ENCODE assay signal across 24 cellular contexts in genomic region chr22:39635719-39636118, GRCh38.
A peak's percentile ranks its signal among the peaks of the same experiment; 100 is the strongest.
DNase-seq lines count a peak whose midpoint lies in the region; ATAC-seq, FAIRE-seq and TF ChIP-seq lines count a peak whose summit lies in the region.
"Had no signal": no experiment of that assay in that cellular context is flagged by ENCODE, and none has a peak within 500 bp of the region (broad histone marks: within the 10 kb centered on the region; RNA-seq: fewer than 3 reads in every experiment).

No MANE protein-coding gene starts in this region.

- no peaks in the 10 kb centered on the region for H3K36me3 ChIP-seq in BLaER1 treated with 17β-estradiol and CSF1 and Interleukin-3, amounts not matched to agents 10 nM and 100 nM
- H3K36me3 ChIP-seq in GM23338 (ENCODE audit: insufficient read depth) (no peaks in the 10 kb centered on the region), keratinocyte (ENCODE audit: control insufficient read depth in 2 of 2, extremely low read depth in 1 of 2, insufficient read depth in 2 of 2, low read length in 2 of 2) (no peaks in the 10 kb centered on the region)
- H3K36me3 ChIP-seq: BE2C, MG63 had no signal

- H3K27me3 Mint-ChIP-seq in GM23338 (ENCODE audit: insufficient read depth, low read depth, poor library complexity) = peaks cover 11% of the 10 kb centered on the region
- H3K27me3 Mint-ChIP-seq in activated T-helper 17 cell treated with anti-CD3 and anti-CD28 coated beads, Interleukin-2, amount 50 U/mL, for 72 hours = no peaks in the 10 kb centered on the region

- no peak for FAIRE-seq in keratinocyte (lab: Jason Lieb, UNC)
- FAIRE-seq: G401.6, GM12878, GM18507 had no signal

- in situ Hi-C loops in KBM-7 (cut with MboI; ENCODE audit: low pct_unique_long_range_greater_than_20kb, low sequenced_read_pairs) = no loop called here

- H3K4me1 Mint-ChIP-seq in GM23338 = peaks cover 21% of the 10 kb centered on the region
- H3K4me1 Mint-ChIP-seq in activated T-helper 17 cell treated with anti-CD3 and anti-CD28 coated beads, Interleukin-2, amount 50 U/mL, for 72 hours = peaks cover 14% of the 10 kb centered on the region

- no peak overlapping the region for H3K9ac ChIP-seq in BLaER1 treated with 17β-estradiol and CSF1 and Interleukin-3, amounts not matched to agents 10 nM and 100 nM
- H3K9ac ChIP-seq in keratinocyte (ENCODE audit: control insufficient read depth, extremely low read depth, insufficient read depth, low read length) = no peak overlapping the region

- no peak overlapping the region for H2AFZ ChIP-seq in GM23338
- no peak overlapping the region for H2AFZ ChIP-seq in keratinocyte (ENCODE audit: control insufficient read depth, low read length)

- no peak overlapping the region for H3K4me3 ChIP-seq in BLaER1 treated with 17β-estradiol and CSF1 and Interleukin-3, amounts not matched to agents 10 nM and 100 nM
- H3K4me3 ChIP-seq in GM23338 = no peak overlapping the region
- H3K4me3 ChIP-seq in keratinocyte (ENCODE audit: control insufficient read depth in 2 of 3, extremely low read depth in 1 of 3, insufficient read depth in 2 of 3, low read depth in 1 of 3, low read length in 3 of 3) = no peak overlapping the region
- H3K4me3 ChIP-seq: GM12878, MG63 had no signal

- H3F3A ChIP-seq in GM23338 (replicated peaks; ENCODE audit: low read depth) = no peaks in the 10 kb centered on the region

- no peak overlapping the region for H3K4me3 Mint-ChIP-seq in GM23338
- H3K4me3 Mint-ChIP-seq in activated T-helper 17 cell treated with anti-CD3 and anti-CD28 coated beads, Interleukin-2, amount 50 U/mL, for 72 hours = no peak overlapping the region
- H3K4me3 Mint-ChIP-seq: CD8-positive, alpha-beta memory T cell; HFFc6 had no signal

- ATAC-seq in GM23338 (peak; percentile 40), GM18498 (IDR thresholded peaks at IDR 0.05; ENCODE audit: unreplicated experiment) (no peak), GM21381 (IDR thresholded peaks at IDR 0.05; ENCODE audit: unreplicated experiment) (no peak)
- no peak for ATAC-seq in activated T-helper 17 cell treated with anti-CD3 and anti-CD28 coated beads, Interleukin-2, amount 50 U/mL, for 72 hours (replicated peaks)
- ATAC-seq: GM12878 had no signal

- H3K4me1 ChIP-seq in BLaER1 treated with 17β-estradiol and CSF1 and Interleukin-3, amounts not matched to agents 10 nM and 100 nM = peaks cover 15 to 39% (median 28%) of the 10 kb centered on the region in 10 experiments
- H3K4me1 ChIP-seq in GM23338 (ENCODE audit: insufficient read depth) (no peaks in the 10 kb centered on the region), keratinocyte (ENCODE audit: control insufficient read depth, extremely low read depth, insufficient read depth, low read length) (peaks cover 22% of the 10 kb centered on the region)

- no peak overlapping the region for H3K27ac Mint-ChIP-seq in GM23338
- H3K27ac Mint-ChIP-seq in activated T-helper 17 cell treated with anti-CD3 and anti-CD28 coated beads, Interleukin-2, amount 50 U/mL, for 72 hours = peak overlapping the region; percentile 55
- H3K27ac Mint-ChIP-seq: HFFc6 had no signal

- dilution Hi-C loops in keratinocyte (cut with MboI; ENCODE audit: extremely low pct_ligation_motif_present, low sequenced_read_pairs) = no loop called here

- H4K20me1 ChIP-seq in BLaER1 treated with 17β-estradiol and CSF1 and Interleukin-3, amounts not matched to agents 10 nM and 100 nM = no peaks in the 10 kb centered on the region; a peak in 2 of 22 replicates
- H4K20me1 ChIP-seq in GM23338 (replicated peaks; ENCODE audit: insufficient read depth) (no peaks in the 10 kb centered on the region), keratinocyte (ENCODE audit: control insufficient read depth, extremely low read depth, insufficient read depth, low read length) (no peaks in the 10 kb centered on the region)

- H3K4me2 ChIP-seq in BLaER1 treated with 17β-estradiol and CSF1 and Interleukin-3, amounts not matched to agents 10 nM and 100 nM = peak overlapping the region; percentile 26 to 73 (median 68); a peak in 19 of 22 replicates
- H3K4me2 ChIP-seq in GM23338 (no peak overlapping the region), keratinocyte (ENCODE audit: control insufficient read depth, extremely low read depth, insufficient read depth, low read depth, low read length) (peak overlapping the region; percentile 72)

- DNase-seq in GM23338 (ENCODE audit: low spot score) = no peak
- no peak for DNase-seq in keratinocyte (ENCODE audit: low read depth, low spot score)
- no peak for DNase-seq in KBM-7
- DNase-seq: BE2C; CD8-positive, alpha-beta memory T cell; DND-41; GOT3; HFFc6; Karpas-422; MG63; NCI-H1092; NCI-H2081; NCI-H345; NCI-H526; OCI-M1; RPMI8226; SW 1271 had no signal

- H3K9me2 ChIP-seq in GM23338 (ENCODE audit: insufficient read depth) = no peaks in the 10 kb centered on the region

- H3K9me3 Mint-ChIP-seq in GM23338 = 0 out of 3 replicates have a peak, but pooled peaks cover 4% of the 10 kb centered on the region
- peaks cover 4% of the 10 kb centered on the region for H3K9me3 Mint-ChIP-seq in activated T-helper 17 cell treated with anti-CD3 and anti-CD28 coated beads, Interleukin-2, amount 50 U/mL, for 72 hours
- H3K9me3 Mint-ChIP-seq: HFFc6 had no signal

- TF ChIP-seq CTCF in GM23338 (conservative IDR thresholded peaks at IDR 0.05; ENCODE audit: low read depth in 2 of 2) = no peak
- no peak for TF ChIP-seq CTCF in keratinocyte (optimal IDR thresholded peaks at IDR 0.05 in 1 of 3, IDR thresholded peaks at IDR 0.05 in 1 of 3, conservative IDR thresholded peaks at IDR 0.05 in 1 of 3; ENCODE audit: extremely low read depth in 1 of 3, insufficient read depth in 2 of 3, low read length in 3 of 3)

- peaks cover 4 to 13% (median 8%) of the 10 kb centered on the region in 11 experiments; a peak in 14 of 22 replicates for H3K9me3 ChIP-seq in BLaER1 treated with 17β-estradiol and CSF1 and Interleukin-3, amounts not matched to agents 10 nM and 100 nM (replicated peaks in 1 of 11)
- no peaks in the 10 kb centered on the region for H3K9me3 ChIP-seq in keratinocyte (ENCODE audit: control insufficient read depth, low read depth, low read length)
- H3K9me3 ChIP-seq: BE2C, MG63 had no signal

- H3K9me1 ChIP-seq in keratinocyte (ENCODE audit: control insufficient read depth, extremely low read depth, insufficient read depth, low read length) = peaks cover 4% of the 10 kb centered on the region

- H3K79me2 ChIP-seq in GM23338 (replicated peaks; ENCODE audit: insufficient read depth) = no peaks in the 10 kb centered on the region
- H3K79me2 ChIP-seq in keratinocyte (ENCODE audit: control insufficient read depth, insufficient read depth, low read length) = no peaks in the 10 kb centered on the region

- H3K27me3 ChIP-seq in BLaER1 treated with 17β-estradiol and CSF1 and Interleukin-3, amounts not matched to agents 10 nM and 100 nM = no peaks in the 10 kb centered on the region
- H3K27me3 ChIP-seq in GM23338 (ENCODE audit: insufficient read depth) (no peaks in the 10 kb centered on the region), keratinocyte (ENCODE audit: control insufficient read depth, extremely low read depth, insufficient read depth, low read length) (no peaks in the 10 kb centered on the region)
- H3K27me3 ChIP-seq: BE2C, MG63 had no signal

- H3K36me3 Mint-ChIP-seq in GM23338 (ENCODE audit: low read depth) = no peaks in the 10 kb centered on the region
- no peaks in the 10 kb centered on the region for H3K36me3 Mint-ChIP-seq in activated T-helper 17 cell treated with anti-CD3 and anti-CD28 coated beads, Interleukin-2, amount 50 U/mL, for 72 hours (ENCODE audit: low read depth)

- peak overlapping the region in 7 of 11 experiments; percentile 15 to 55 (median 28); a peak in 10 of 22 replicates for H3K27ac ChIP-seq in BLaER1 treated with 17β-estradiol and CSF1 and Interleukin-3, amounts not matched to agents 10 nM and 100 nM
- no peak overlapping the region for H3K27ac ChIP-seq in GM23338 (ENCODE audit: low read depth)
- no peak overlapping the region for H3K27ac ChIP-seq in keratinocyte (ENCODE audit: control insufficient read depth, insufficient read depth, low read length)

TF ChIP-seq in GM23338, 12 proteins besides CTCF, POLR2A, EP300 and RAD21 (continues in another document):
- TF ChIP-seq EZH2 (IDR thresholded peaks at IDR 0.05; ENCODE audit: low read depth, unreplicated experiment) (no peak), JUNB (IDR thresholded peaks at IDR 0.05; ENCODE audit: unreplicated experiment) (no peak), NANOG (IDR thresholded peaks at IDR 0.05; ENCODE audit: borderline replicate concordance) (no peak)

Comparison
In these comparisons a context has a peak if more than half of its experiments do, and no peak if none do; other contexts are left out.
1. H3K27ac ChIP-seq: peak in BLaER1 treated with 17β-estradiol and CSF1 and Interleukin-3, amounts not matched to agents 10 nM and 100 nM (7 of 11); none in GM23338 (single experiment) and keratinocyte (single experiment).